Comparison of ENCODE assay signal across 1 cellular context in the genomic region with DNA sequence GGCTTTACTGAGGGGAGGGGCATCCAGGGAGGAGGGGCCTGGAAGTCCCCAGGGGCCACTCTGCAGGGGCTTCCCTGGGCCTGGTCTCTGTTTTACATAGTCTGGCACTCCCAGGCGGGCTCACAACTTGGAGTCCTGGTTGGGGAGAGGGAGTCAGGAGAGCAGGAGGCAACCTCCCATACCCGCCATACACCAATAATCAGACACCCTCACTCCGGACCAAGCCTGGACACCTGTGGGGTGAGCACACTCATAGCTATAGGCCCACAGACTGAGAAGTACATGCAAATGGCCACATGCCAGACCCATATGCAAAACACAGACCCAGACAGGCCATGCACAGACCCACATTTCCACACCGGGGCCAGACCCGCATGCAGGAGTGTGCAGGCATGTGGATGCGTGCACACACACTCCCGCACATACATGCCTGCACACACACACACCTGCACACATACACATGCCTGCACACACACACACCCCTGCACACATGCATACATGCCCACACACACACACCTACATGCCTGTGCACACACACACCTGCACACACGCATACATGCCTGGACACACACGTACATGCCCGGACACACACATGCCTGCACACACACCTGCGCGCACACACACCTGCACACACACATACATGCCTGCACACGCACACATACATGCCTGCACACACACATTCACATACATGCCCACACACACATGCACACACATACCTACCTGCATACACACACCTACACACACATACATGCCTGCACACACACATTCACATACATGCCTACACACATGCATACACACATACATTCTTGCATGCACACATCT.
TF ChIP-seq lines count a peak whose summit lies in the region.

No MANE protein-coding gene starts in this region.

TF ChIP-seq in HepG2, 621 proteins besides CTCF, POLR2A, EP300 and RAD21 (continued from another document):
- TF ChIP-seq, protein P1, sequence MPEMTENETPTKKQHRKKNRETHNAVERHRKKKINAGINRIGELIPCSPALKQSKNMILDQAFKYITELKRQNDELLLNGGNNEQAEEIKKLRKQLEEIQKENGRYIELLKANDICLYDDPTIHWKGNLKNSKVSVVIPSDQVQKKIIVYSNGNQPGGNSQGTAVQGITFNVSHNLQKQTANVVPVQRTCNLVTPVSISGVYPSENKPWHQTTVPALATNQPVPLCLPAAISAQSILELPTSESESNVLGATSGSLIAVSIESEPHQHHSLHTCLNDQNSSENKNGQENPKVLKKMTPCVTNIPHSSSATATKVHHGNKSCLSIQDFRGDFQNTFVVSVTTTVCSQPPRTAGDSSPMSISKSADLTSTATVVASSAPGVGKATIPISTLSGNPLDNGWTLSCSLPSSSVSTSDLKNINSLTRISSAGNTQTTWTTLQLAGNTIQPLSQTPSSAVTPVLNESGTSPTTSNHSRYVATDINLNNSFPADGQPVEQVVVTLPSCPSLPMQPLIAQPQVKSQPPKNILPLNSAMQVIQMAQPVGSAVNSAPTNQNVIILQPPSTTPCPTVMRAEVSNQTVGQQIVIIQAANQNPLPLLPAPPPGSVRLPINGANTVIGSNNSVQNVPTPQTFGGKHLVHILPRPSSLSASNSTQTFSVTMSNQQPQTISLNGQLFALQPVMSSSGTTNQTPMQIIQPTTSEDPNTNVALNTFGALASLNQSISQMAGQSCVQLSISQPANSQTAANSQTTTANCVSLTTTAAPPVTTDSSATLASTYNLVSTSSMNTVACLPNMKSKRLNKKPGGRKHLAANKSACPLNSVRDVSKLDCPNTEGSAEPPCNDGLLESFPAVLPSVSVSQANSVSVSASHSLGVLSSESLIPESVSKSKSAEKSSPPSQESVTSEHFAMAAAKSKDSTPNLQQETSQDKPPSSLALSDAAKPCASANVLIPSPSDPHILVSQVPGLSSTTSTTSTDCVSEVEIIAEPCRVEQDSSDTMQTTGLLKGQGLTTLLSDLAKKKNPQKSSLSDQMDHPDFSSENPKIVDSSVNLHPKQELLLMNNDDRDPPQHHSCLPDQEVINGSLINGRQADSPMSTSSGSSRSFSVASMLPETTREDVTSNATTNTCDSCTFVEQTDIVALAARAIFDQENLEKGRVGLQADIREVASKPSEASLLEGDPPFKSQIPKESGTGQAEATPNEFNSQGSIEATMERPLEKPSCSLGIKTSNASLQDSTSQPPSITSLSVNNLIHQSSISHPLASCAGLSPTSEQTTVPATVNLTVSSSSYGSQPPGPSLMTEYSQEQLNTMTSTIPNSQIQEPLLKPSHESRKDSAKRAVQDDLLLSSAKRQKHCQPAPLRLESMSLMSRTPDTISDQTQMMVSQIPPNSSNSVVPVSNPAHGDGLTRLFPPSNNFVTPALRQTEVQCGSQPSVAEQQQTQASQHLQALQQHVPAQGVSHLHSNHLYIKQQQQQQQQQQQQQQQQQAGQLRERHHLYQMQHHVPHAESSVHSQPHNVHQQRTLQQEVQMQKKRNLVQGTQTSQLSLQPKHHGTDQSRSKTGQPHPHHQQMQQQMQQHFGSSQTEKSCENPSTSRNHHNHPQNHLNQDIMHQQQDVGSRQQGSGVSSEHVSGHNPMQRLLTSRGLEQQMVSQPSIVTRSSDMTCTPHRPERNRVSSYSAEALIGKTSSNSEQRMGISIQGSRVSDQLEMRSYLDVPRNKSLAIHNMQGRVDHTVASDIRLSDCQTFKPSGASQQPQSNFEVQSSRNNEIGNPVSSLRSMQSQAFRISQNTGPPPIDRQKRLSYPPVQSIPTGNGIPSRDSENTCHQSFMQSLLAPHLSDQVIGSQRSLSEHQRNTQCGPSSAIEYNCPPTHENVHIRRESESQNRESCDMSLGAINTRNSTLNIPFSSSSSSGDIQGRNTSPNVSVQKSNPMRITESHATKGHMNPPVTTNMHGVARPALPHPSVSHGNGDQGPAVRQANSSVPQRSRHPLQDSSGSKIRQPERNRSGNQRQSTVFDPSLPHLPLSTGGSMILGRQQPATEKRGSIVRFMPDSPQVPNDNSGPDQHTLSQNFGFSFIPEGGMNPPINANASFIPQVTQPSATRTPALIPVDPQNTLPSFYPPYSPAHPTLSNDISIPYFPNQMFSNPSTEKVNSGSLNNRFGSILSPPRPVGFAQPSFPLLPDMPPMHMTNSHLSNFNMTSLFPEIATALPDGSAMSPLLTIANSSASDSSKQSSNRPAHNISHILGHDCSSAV (CRISPR knock-in tag; IDR thresholded peaks at IDR 0.05; ENCODE audit: borderline replicate concordance): no peak
- TF ChIP-seq POLR2AphosphoS5 (IDR thresholded peaks at IDR 0.05; ENCODE audit: low read depth, low read length): no peak
- TF ChIP-seq ZNF501 (CRISPR knock-in tag; IDR thresholded peaks at IDR 0.05): no peak
- no peak for TF ChIP-seq SPEN (CRISPR knock-in tag; IDR thresholded peaks at IDR 0.05; ENCODE audit: low read depth)
- TF ChIP-seq NR2F2 (IDR thresholded peaks at IDR 0.05; ENCODE audit: borderline replicate concordance, low read depth): no peak
- TF ChIP-seq, protein P2, sequence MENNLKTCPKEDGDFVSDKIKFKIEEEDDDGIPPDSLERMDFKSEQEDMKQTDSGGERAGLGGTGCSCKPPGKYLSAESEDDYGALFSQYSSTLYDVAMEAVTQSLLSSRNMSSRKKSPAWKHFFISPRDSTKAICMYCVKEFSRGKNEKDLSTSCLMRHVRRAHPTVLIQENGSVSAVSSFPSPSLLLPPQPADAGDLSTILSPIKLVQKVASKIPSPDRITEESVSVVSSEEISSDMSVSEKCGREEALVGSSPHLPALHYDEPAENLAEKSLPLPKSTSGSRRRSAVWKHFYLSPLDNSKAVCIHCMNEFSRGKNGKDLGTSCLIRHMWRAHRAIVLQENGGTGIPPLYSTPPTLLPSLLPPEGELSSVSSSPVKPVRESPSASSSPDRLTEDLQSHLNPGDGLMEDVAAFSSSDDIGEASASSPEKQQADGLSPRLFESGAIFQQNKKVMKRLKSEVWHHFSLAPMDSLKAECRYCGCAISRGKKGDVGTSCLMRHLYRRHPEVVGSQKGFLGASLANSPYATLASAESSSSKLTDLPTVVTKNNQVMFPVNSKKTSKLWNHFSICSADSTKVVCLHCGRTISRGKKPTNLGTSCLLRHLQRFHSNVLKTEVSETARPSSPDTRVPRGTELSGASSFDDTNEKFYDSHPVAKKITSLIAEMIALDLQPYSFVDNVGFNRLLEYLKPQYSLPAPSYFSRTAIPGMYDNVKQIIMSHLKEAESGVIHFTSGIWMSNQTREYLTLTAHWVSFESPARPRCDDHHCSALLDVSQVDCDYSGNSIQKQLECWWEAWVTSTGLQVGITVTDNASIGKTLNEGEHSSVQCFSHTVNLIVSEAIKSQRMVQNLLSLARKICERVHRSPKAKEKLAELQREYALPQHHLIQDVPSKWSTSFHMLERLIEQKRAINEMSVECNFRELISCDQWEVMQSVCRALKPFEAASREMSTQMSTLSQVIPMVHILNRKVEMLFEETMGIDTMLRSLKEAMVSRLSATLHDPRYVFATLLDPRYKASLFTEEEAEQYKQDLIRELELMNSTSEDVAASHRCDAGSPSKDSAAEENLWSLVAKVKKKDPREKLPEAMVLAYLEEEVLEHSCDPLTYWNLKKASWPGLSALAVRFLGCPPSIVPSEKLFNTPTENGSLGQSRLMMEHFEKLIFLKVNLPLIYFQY (CRISPR knock-in tag; IDR thresholded peaks at IDR 0.05; ENCODE audit: borderline replicate concordance): no peak
